8 cellular contexts compared by ENCODE assay signal in the genomic region with DNA sequence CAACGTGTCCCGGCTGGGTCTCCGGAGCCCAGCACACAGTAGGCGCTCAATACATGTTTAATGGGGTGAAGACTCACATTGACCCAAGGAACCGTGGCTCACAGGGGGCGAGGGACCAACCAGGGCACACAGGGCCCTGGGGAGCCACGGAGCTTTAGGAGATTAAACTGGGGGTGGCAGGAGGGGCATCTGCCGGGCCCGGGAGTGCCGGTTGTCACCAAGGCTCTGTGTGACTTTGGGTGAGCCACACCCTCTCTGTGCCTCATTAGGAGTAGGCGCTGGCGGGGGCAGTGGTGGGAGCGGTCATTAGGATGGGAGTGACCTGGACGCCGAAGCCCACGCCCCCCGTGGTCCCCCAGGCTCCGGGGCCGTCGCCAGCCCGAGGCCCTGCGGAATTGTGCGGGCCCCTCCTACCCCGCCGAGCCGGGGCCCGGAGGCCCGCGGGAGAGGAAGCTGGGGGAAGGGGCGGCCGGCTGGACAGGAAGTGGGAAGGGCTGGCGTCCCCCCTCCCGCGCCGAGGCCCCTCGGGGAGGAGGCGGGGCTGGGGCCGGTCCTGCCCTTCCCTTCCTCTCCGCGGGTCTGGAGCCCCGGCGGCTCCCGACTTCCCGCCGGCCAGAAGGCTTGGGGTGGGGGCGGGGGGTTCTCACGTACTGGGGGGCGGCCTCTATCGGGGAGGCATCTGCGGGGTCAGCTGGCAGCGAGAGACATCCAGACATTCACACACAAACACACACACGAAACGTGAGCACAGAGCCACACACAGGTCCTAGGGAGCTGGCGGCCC. TPM values are rescaled to one million over a fixed set of nuclear protein-coding genes. Genes with fewer than 3 reads are reported as not detected.
DNase-seq lines count a peak whose midpoint lies in the region; ATAC-seq, FAIRE-seq and TF ChIP-seq lines count a peak whose summit lies in the region.

No MANE protein-coding gene starts in this region.

- peak in 2 of 5 donors; percentile 34 to 64 for DNase-seq in CD8-positive, alpha-beta memory T cell
- DNase-seq in H54 (ENCODE audit: insufficient read length, low spot score), result peak; percentile 84
- DNase-seq in astrocyte of the cerebellum (ENCODE audit: low read depth), result no peak
- DNase-seq in hepatocyte (ENCODE audit: low spot score), result peak; percentile 92
- peak; percentile 89 for DNase-seq in retina

- POLR2A ChIA-PET in CD8-positive, alpha-beta memory T cell (lab: Charles Lee), result interaction anchor here (1.0 to 8.3 kb wide), 6 partner anchors 8 to 137 kb away, joined by 3 to 97 read pairs (median 4); a partner anchor contains a TSS

- H3K27ac ChIP-seq in CD8-positive, alpha-beta memory T cell (ENCODE audit: low read depth, low read length), result peak overlapping the region; percentile 83
- H3K27ac ChIP-seq in OCI-LY1 (ENCODE audit: low read depth, low read length, poor library complexity, severe bottlenecking) (no peak overlapping the region), hepatocyte (peak overlapping the region; percentile 99)

- no peaks in the 10 kb centered on the region for H3K9me2 ChIP-seq in OCI-LY1 (ENCODE audit: low read depth, low read length)
- H3K9me2 ChIP-seq in hepatocyte (replicated peaks; ENCODE audit: insufficient read depth), result no peaks in the 10 kb centered on the region

- no peaks in the 10 kb centered on the region for H3K79me2 ChIP-seq in OCI-LY1 (ENCODE audit: insufficient read depth, low read length)
- peaks cover 32% of the 10 kb centered on the region for H3K79me2 ChIP-seq in hepatocyte

- no peaks in the 10 kb centered on the region for H3K9me3 Mint-ChIP-seq in CD8-positive, alpha-beta memory T cell

- no peaks in the 10 kb centered on the region for H3F3A ChIP-seq in OCI-LY1 (ENCODE audit: insufficient read depth, low read length)

- WGBS in hepatocyte (ENCODE audit: low lambda C conversion rate, missing lambda C conversion rate), result 3% methylated on average over 23 of the region's 54 CpGs

- peak overlapping the region; percentile 84 to 92 (median 88) for H3K4me3 Mint-ChIP-seq in CD8-positive, alpha-beta memory T cell

- H3K27me3 Mint-ChIP-seq in CD8-positive, alpha-beta memory T cell, result peaks cover 0 to 6% of the 10 kb centered on the region in 2 donors

- no peaks in the 10 kb centered on the region for H4K20me1 ChIP-seq in OCI-LY1 (ENCODE audit: insufficient read depth, low read length)
- peaks cover 15% of the 10 kb centered on the region for H4K20me1 ChIP-seq in hepatocyte (ENCODE audit: insufficient read depth, poor library complexity, severe bottlenecking)

- peaks cover 4% of the 10 kb centered on the region for H3K27me3 ChIP-seq in CD8-positive, alpha-beta memory T cell (ENCODE audit: insufficient read depth, low read length, poor library complexity, severe bottlenecking)
- no peaks in the 10 kb centered on the region; the same call in 1 of the 2 replicates for H3K27me3 ChIP-seq in OCI-LY1 (ENCODE audit: insufficient read depth, low read length)
- no peaks in the 10 kb centered on the region for H3K27me3 ChIP-seq in hepatocyte

- H3K36me3 ChIP-seq in CD8-positive, alpha-beta memory T cell (ENCODE audit: insufficient read depth, low read length), result no peaks in the 10 kb centered on the region
- H3K36me3 ChIP-seq in OCI-LY1 (ENCODE audit: insufficient read depth, low read length) (no peaks in the 10 kb centered on the region), hepatocyte (replicated peaks; ENCODE audit: insufficient read depth, low read depth) (no peaks in the 10 kb centered on the region)

- CTCF ChIA-PET in CD8-positive, alpha-beta memory T cell (lab: Charles Lee), result interaction anchor here (0.7 to 10.5 kb wide), 10 partner anchors 11 to 225 kb away, joined by 3 to 100 read pairs (median 8); a partner anchor contains a TSS

- no peaks in the 10 kb centered on the region for H3K9me3 ChIP-seq in CD8-positive, alpha-beta memory T cell (ENCODE audit: low read length)
- H3K9me3 ChIP-seq in OCI-LY1 (ENCODE audit: low read length), result no peaks in the 10 kb centered on the region
- H3K9me3 ChIP-seq in hepatocyte (ENCODE audit: low read depth), result no peaks in the 10 kb centered on the region

- H2AFZ ChIP-seq in OCI-LY1 (ENCODE audit: low read length) (no peak overlapping the region), hepatocyte (peak overlapping the region; percentile 70)

- no peak; the same call in 1 of the 2 replicates for TF ChIP-seq POLR2A in H54 (IDR thresholded peaks at IDR 0.05; ENCODE audit: low read depth, low read length)

- in situ Hi-C loops in astrocyte of the cerebellum (cut with HindIII; ENCODE audit: low sequenced_read_pairs), result no loop called here

- no peak for TF ChIP-seq CTCF in OCI-LY1 (IDR thresholded peaks at IDR 0.05; ENCODE audit: low read length)
- TF ChIP-seq CTCF in astrocyte of the cerebellum (IDR thresholded peaks at IDR 0.05; ENCODE audit: low read depth, low read length, missing control alignments), result no peak
- TF ChIP-seq CTCF in hepatocyte (IDR thresholded peaks at IDR 0.05; ENCODE audit: poor library complexity), result no peak

- no peak overlapping the region; the same call in 1 of the 2 replicates for H3K9ac ChIP-seq in OCI-LY1 (ENCODE audit: low read length)

- peaks cover 0 to 5% (median 0%) of the 10 kb centered on the region in 3 donors for H3K36me3 Mint-ChIP-seq in CD8-positive, alpha-beta memory T cell

- H3K4me1 Mint-ChIP-seq in CD8-positive, alpha-beta memory T cell, result peaks cover 58 to 74% (median 73%) of the 10 kb centered on the region in 3 donors

- peaks cover 71% of the 10 kb centered on the region for H3K4me1 ChIP-seq in CD8-positive, alpha-beta memory T cell (ENCODE audit: insufficient read depth, low read length)
- H3K4me1 ChIP-seq in OCI-LY1 (ENCODE audit: insufficient read depth, low read length, severe bottlenecking) (peaks cover 39% of the 10 kb centered on the region), hepatocyte (ENCODE audit: insufficient read depth) (peaks cover 53% of the 10 kb centered on the region)

- ATAC-seq in GM18502 (IDR thresholded peaks at IDR 0.05; ENCODE audit: poor library complexity, unreplicated experiment), result no peak
- no peak for ATAC-seq in GM21390 (IDR thresholded peaks at IDR 0.05; ENCODE audit: unreplicated experiment)

- H3K4me3 ChIP-seq in CD8-positive, alpha-beta memory T cell (ENCODE audit: low read length), result peak overlapping the region; percentile 81
- H3K4me3 ChIP-seq in OCI-LY1 (ENCODE audit: low read depth, low read length, poor library complexity, severe bottlenecking), result peak overlapping the region; percentile 4
- peak overlapping the region; percentile 25 for H3K4me3 ChIP-seq in astrocyte of the cerebellum (ENCODE audit: low read depth, low read length)
- peak overlapping the region; percentile 32 for H3K4me3 ChIP-seq in hepatocyte

- peak overlapping the region; percentile 69 to 100 (median 96) for H3K27ac Mint-ChIP-seq in CD8-positive, alpha-beta memory T cell

- FAIRE-seq in H54 (lab: Jason Lieb, UNC), result no peak

- peak overlapping the region; percentile 30; the same call in 1 of the 2 replicates for H3K4me2 ChIP-seq in OCI-LY1 (ENCODE audit: low read length)
- peak overlapping the region; percentile 91 for H3K4me2 ChIP-seq in hepatocyte

RNA-seq across cellular contexts. Expression of a gene that starts 1.8 kb away (rescaled TPM):
- 100 to 1,000 TPM; 111 to 131 TPM for total RNA-seq in CD8-positive, alpha-beta memory T cell
- polyA plus RNA-seq in CD8-positive, alpha-beta memory T cell, result 108 TPM
- 55.8 and 72.6 TPM in 2 replicates for total RNA-seq in hepatocyte
- 156 and 169 TPM in 2 replicates for polyA plus RNA-seq in hepatocyte

RNA-seq across cellular contexts. Expression of a gene that starts 20.0 kb away (rescaled TPM):
- under 1 TPM; 0.26 to 0.31 TPM for total RNA-seq in CD8-positive, alpha-beta memory T cell
- polyA plus RNA-seq in CD8-positive, alpha-beta memory T cell, result not detected
- total RNA-seq in hepatocyte, result 0.16 TPM in 1 of 2 replicates, not detected in the other
- polyA plus RNA-seq in hepatocyte, result 0.36 and 1.5 TPM in 2 replicates

RNA-seq across cellular contexts. Expression of a gene that starts 20.5 kb away (rescaled TPM):
- 10 to 100 TPM; 18.2 to 20.3 TPM for total RNA-seq in CD8-positive, alpha-beta memory T cell
- 33.2 TPM for polyA plus RNA-seq in CD8-positive, alpha-beta memory T cell
- total RNA-seq in hepatocyte, result 51.5 and 54.9 TPM in 2 replicates
- polyA plus RNA-seq in hepatocyte, result 144 and 188 TPM in 2 replicates

RNA-seq across cellular contexts. Expression of a gene that starts 31.5 kb away (rescaled TPM):
- total RNA-seq in CD8-positive, alpha-beta memory T cell, result under 1 TPM; 0.28 to 0.29 TPM
- polyA plus RNA-seq in CD8-positive, alpha-beta memory T cell, result not detected
- 106 and 123 TPM in 2 replicates for total RNA-seq in hepatocyte
- polyA plus RNA-seq in hepatocyte, result 175 and 185 TPM in 2 replicates

Comparison
In these comparisons a context has a peak if more than half of its experiments do, and no peak if none do; other contexts are left out.
1. H3K4me3 ChIP-seq: peak in every context shown above with its lines; median percentile 81 in CD8-positive, alpha-beta memory T cell; 32 in hepatocyte; 25 in astrocyte of the cerebellum; 4 in OCI-LY1.